ENCODE assay signal across 18 cellular contexts in genomic region chr11:2961080-2961479, GRCh38. TPM values are rescaled to one million over a fixed set of nuclear protein-coding genes. Genes with fewer than 3 reads are reported as not detected.
DNase-seq lines count a peak whose midpoint lies in the region; ATAC-seq and TF ChIP-seq lines count a peak whose summit lies in the region.
"Had no signal": no experiment of that assay in that cellular context is flagged by ENCODE, and none has a peak within 500 bp of the region (broad histone marks: within the 10 kb centered on the region; RNA-seq: fewer than 3 reads in every experiment).

No MANE protein-coding gene starts in this region.

- no peaks in the 10 kb centered on the region for H3K9me3 ChIP-seq in CD8-positive, alpha-beta T cell (ENCODE audit: low read length)
- H3K9me3 ChIP-seq: ascending aorta, left lung had no signal

- no peak for TF ChIP-seq CTCF in CD8-positive, alpha-beta T cell (IDR thresholded peaks at IDR 0.05)
- TF ChIP-seq CTCF in activated B cell treated with CpG ODN at 0.5 μM for 24 hours (IDR thresholded peaks at IDR 0.05): no peak
- TF ChIP-seq CTCF in GM13977 (IDR thresholded peaks at IDR 0.05; ENCODE audit: extremely low read depth, insufficient read depth, missing control alignments): no peak

- H3K4me1 ChIP-seq in CD8-positive, alpha-beta T cell (ENCODE audit: insufficient read depth, low read length): no peaks in the 10 kb centered on the region
- H3K4me1 ChIP-seq: ascending aorta had no signal

- no peaks in the 10 kb centered on the region for H3K27me3 ChIP-seq in CD8-positive, alpha-beta T cell (ENCODE audit: insufficient read depth, low read length)
- H3K27me3 ChIP-seq: ascending aorta, left lung, neural progenitor cell had no signal

- H3K36me3 Mint-ChIP-seq in activated T-cell treated with anti-CD3 and anti-CD28 coated beads, Interleukin-2, amount 50 U/mL, for 24 hours (ENCODE audit: low read depth): peaks cover 100% of the 10 kb centered on the region
- H3K36me3 Mint-ChIP-seq in CD8-positive, alpha-beta T cell: peaks cover 95% of the 10 kb centered on the region
- H3K36me3 Mint-ChIP-seq in activated B cell treated with CpG ODN at 0.5 μM for 24 hours (ENCODE audit: low read depth) (peaks cover 95% of the 10 kb centered on the region), memory B cell (peaks cover 51% of the 10 kb centered on the region)

- intact Hi-C loops in CD8-positive, alpha-beta T cell (cut with DNase I, micrococcal nuclease): no loop called here
- intact Hi-C loops in activated B cell treated with CpG ODN at 0.5 μM for 24 hours (cut with micrococcal nuclease): no loop called here

- H3K4me3 ChIP-seq in CD8-positive, alpha-beta T cell (ENCODE audit: low read depth, low read length): no peak overlapping the region
- H3K4me3 ChIP-seq: ascending aorta, left lung, neural progenitor cell had no signal

- peaks cover 25% of the 10 kb centered on the region for H3K4me1 Mint-ChIP-seq in activated T-cell treated with anti-CD3 and anti-CD28 coated beads, Interleukin-2, amount 50 U/mL, for 24 hours (ENCODE audit: low read depth)
- peaks cover 32% of the 10 kb centered on the region for H3K4me1 Mint-ChIP-seq in CD8-positive, alpha-beta T cell (ENCODE audit: low read depth)
- H3K4me1 Mint-ChIP-seq in activated B cell treated with CpG ODN at 0.5 μM for 24 hours (peaks cover 3% of the 10 kb centered on the region), memory B cell (peaks cover 3% of the 10 kb centered on the region)

- no peaks in the 10 kb centered on the region for H3K27me3 Mint-ChIP-seq in activated T-cell treated with anti-CD3 and anti-CD28 coated beads, Interleukin-2, amount 50 U/mL, for 24 hours
- H3K27me3 Mint-ChIP-seq in CD8-positive, alpha-beta T cell (ENCODE audit: low read depth): no peaks in the 10 kb centered on the region
- H3K27me3 Mint-ChIP-seq in activated B cell treated with CpG ODN at 0.5 μM for 24 hours (no peaks in the 10 kb centered on the region), memory B cell (no peaks in the 10 kb centered on the region)
- H3K27me3 Mint-ChIP-seq: CD4-positive, alpha-beta T cell had no signal

- H3K36me3 ChIP-seq in CD8-positive, alpha-beta T cell (ENCODE audit: insufficient read depth, low read length): peaks cover 78% of the 10 kb centered on the region

- no peak overlapping the region for H3K4me3 Mint-ChIP-seq in activated T-cell treated with anti-CD3 and anti-CD28 coated beads, Interleukin-2, amount 50 U/mL, for 24 hours
- no peak overlapping the region for H3K4me3 Mint-ChIP-seq in CD8-positive, alpha-beta T cell
- no peak overlapping the region for H3K4me3 Mint-ChIP-seq in activated B cell treated with CpG ODN at 0.5 μM for 24 hours
- H3K4me3 Mint-ChIP-seq in memory B cell: no peak overlapping the region
- H3K4me3 Mint-ChIP-seq: CD4-positive, alpha-beta T cell; neural progenitor cell had no signal

- CTCF ChIA-PET in CD8-positive, alpha-beta T cell (lab: Charles Lee): interaction anchor here (0.8 to 2.2 kb wide), 6 partner anchors 11 to 130 kb away, joined by 3 to 11 read pairs (median 4); no protein-coding TSS in a partner anchor
- CTCF ChIA-PET in activated B cell treated with CpG ODN at 0.5 μM for 24 hours (lab: Charles Lee): interaction anchor here (0.7 kb wide), 1 partner anchor 798 kb away, joined by 3 read pairs; no protein-coding TSS in a partner anchor

- H3K27ac ChIP-seq in CD8-positive, alpha-beta T cell (ENCODE audit: low read depth, low read length): no peak overlapping the region
- H3K27ac ChIP-seq: ascending aorta, epithelial cell of prostate, left lung, neural progenitor cell had no signal

- no peaks in the 10 kb centered on the region for H3K9me3 Mint-ChIP-seq in activated T-cell treated with anti-CD3 and anti-CD28 coated beads, Interleukin-2, amount 50 U/mL, for 24 hours
- H3K9me3 Mint-ChIP-seq in CD8-positive, alpha-beta T cell: no peaks in the 10 kb centered on the region
- H3K9me3 Mint-ChIP-seq in activated B cell treated with CpG ODN at 0.5 μM for 24 hours: no peaks in the 10 kb centered on the region
- H3K9me3 Mint-ChIP-seq in memory B cell: no peaks in the 10 kb centered on the region
- H3K9me3 Mint-ChIP-seq: CD4-positive, alpha-beta T cell; neural progenitor cell had no signal

- H3K27ac Mint-ChIP-seq in activated T-cell treated with anti-CD3 and anti-CD28 coated beads, Interleukin-2, amount 50 U/mL, for 24 hours: peak overlapping the region; percentile 63
- peak overlapping the region; percentile 69 for H3K27ac Mint-ChIP-seq in CD8-positive, alpha-beta T cell
- H3K27ac Mint-ChIP-seq in activated B cell treated with CpG ODN at 0.5 μM for 24 hours: peak overlapping the region; percentile 27
- peak overlapping the region; percentile 45 for H3K27ac Mint-ChIP-seq in memory B cell
- H3K27ac Mint-ChIP-seq: neural progenitor cell had no signal

- in situ Hi-C loops in GM13977 (cut with MboI; ENCODE audit: low pct_unique_long_range_greater_than_20kb, low sequenced_read_pairs, unreplicated experiment): no loop called here

- no peak for ATAC-seq in CD8-positive, alpha-beta T cell
- ATAC-seq in activated B cell treated with CpG ODN at 0.5 μM for 24 hours (ENCODE audit: low read depth): no peak
- ATAC-seq in memory B cell (ENCODE audit: low read depth): no peak
- ATAC-seq in HG03439 (IDR thresholded peaks at IDR 0.05; ENCODE audit: unreplicated experiment): no peak
- ATAC-seq: activated CD4-positive, CD25-positive, alpha-beta regulatory T cell treated with anti-CD3 and anti-CD28 coated beads, Interleukin-2, amount 50 U/mL, for 24 hours; left lung had no signal

- DNase-seq in activated T-cell treated with anti-CD3 and anti-CD28 coated beads, Interleukin-2, amount 50 U/mL, for 24 hours: no peak
- DNase-seq in activated T-cell treated with anti-CD3 and anti-CD28 coated beads, Interleukin-2, amount 50 U/mL, for 1 hour: no peak
- DNase-seq in CD8-positive, alpha-beta T cell: no peak
- DNase-seq in activated B cell treated with CpG ODN at 0.5 μM for 24 hours: no peak
- DNase-seq in memory B cell (ENCODE audit: low spot score in 2 of 2): no peak
- no peak for DNase-seq in GM13977 (ENCODE audit: low spot score)
- DNase-seq in activated effector memory CD4-positive, alpha-beta T cell treated with anti-CD3 and anti-CD28 coated beads, Interleukin-2, amount 50 U/mL, for 16 hours: no peak
- DNase-seq: CD4-positive, alpha-beta T cell; KBM-7; left lung; MM.1S; NCI-H2171 treated with DMSO at 0.1 percent for 48 hours; NCI-H526 had no signal

- POLR2A ChIA-PET in CD8-positive, alpha-beta T cell (lab: Charles Lee): interaction anchor here (1.0 to 1.6 kb wide), 2 partner anchors 11 to 53 kb away, joined by 4 to 6 read pairs; no protein-coding TSS in a partner anchor
- POLR2A ChIA-PET in activated B cell treated with CpG ODN at 0.5 μM for 24 hours (lab: Charles Lee): no interaction called here

RNA-seq across cellular contexts. Expression of gene NAP1L4, which starts 31.0 kb away (rescaled TPM):
- 100 to 1,000 TPM; 276 to 290 TPM for total RNA-seq in CD8-positive, alpha-beta T cell
- 112 and 115 TPM in 2 replicates for total RNA-seq in activated B cell treated with CpG ODN at 0.5 μM for 24 hours

RNA-seq across cellular contexts. Expression of gene PHLDA2, which starts 31.9 kb away (rescaled TPM):
- 1 to 10 TPM in 1 of 2 experiments, under 1 TPM in 1; 0.61 to 1.6 TPM for total RNA-seq in CD8-positive, alpha-beta T cell
- 0.42 and 0.54 TPM in 2 replicates for total RNA-seq in activated B cell treated with CpG ODN at 0.5 μM for 24 hours
- total RNA-seq: ascending aorta had no signal
